Comparison of ENCODE assay signal across 16 cellular contexts in the genomic region with DNA sequence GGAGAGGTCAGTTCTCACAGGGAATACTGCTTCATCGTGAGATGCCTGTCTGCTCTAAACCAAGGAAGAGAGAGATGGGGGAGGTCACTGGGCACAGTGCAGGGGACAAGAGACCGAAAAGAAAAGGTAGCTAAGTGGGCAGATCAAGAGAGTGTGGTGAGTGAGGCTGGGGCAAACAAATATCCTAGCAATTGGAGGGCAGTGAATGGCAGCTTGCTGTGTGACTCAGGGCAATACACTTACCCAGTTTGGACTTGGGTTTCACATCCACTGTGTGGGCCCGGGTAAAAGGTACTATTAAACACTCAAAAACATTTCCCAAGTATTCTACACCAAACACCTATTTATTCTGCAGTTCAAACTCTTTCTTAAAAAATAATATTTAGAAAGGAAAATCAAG. TPM values are rescaled to one million over a fixed set of nuclear protein-coding genes. Genes with fewer than 3 reads are reported as not detected.
DNase-seq lines count a peak whose midpoint lies in the region; ATAC-seq and TF ChIP-seq lines count a peak whose summit lies in the region.
"Had no signal": no experiment of that assay in that cellular context is flagged by ENCODE, and none has a peak within 500 bp of the region (broad histone marks: within the 10 kb centered on the region; RNA-seq: fewer than 3 reads in every experiment).

No MANE protein-coding gene starts in this region.

- peaks cover 8% of the 10 kb centered on the region for H3K36me3 Mint-ChIP-seq in nephron progenitor cell (ENCODE audit: low read depth)
- no peaks in the 10 kb centered on the region for H3K36me3 Mint-ChIP-seq in activated T-helper 1 cell treated with anti-CD3 and anti-CD28 coated beads, Interleukin-12 subunit alpha, Interleukin-12 subunit beta, Interleukin-2, Interleukin-4 antibody, amounts not matched to agents 30 ng/mL and 10 ng/mL and 1 ng/mL, durations not matched to agents 14 hours and 24 hours and 36 hours (ENCODE audit: low read depth)
- H3K36me3 Mint-ChIP-seq: activated CD8-positive, alpha-beta memory T cell treated with anti-CD3 and anti-CD28 coated beads, Interleukin-2, amount 10 ng/mL, durations not matched to agents 7 days and 5 days; CD4-positive, alpha-beta memory T cell had no signal

- intact Hi-C loops in activated T-helper 1 cell treated with anti-CD3 and anti-CD28 coated beads, Interleukin-12 subunit alpha, Interleukin-12 subunit beta, Interleukin-2, Interleukin-4 antibody, amounts not matched to agents 30 ng/mL and 10 ng/mL and 1 ng/mL, durations not matched to agents 14 hours and 24 hours and 36 hours (cut with micrococcal nuclease) = no loop called here

- no peaks in the 10 kb centered on the region for H3K27me3 ChIP-seq in thoracic aorta (replicated peaks; ENCODE audit: insufficient read depth)
- H3K27me3 ChIP-seq: suprapubic skin had no signal

- H3K36me3 ChIP-seq in thoracic aorta = peaks cover 2% of the 10 kb centered on the region
- H3K36me3 ChIP-seq: suprapubic skin had no signal

- TF ChIP-seq CTCF in nephron progenitor cell (IDR thresholded peaks at IDR 0.05) (no peak), thoracic aorta (IDR thresholded peaks at IDR 0.05) (no peak)

- in situ Hi-C loops in G401 (cut with HindIII; ENCODE audit: low sequenced_read_pairs) = no loop called here

- peak; percentile 58 for DNase-seq in NCI-H345 (lab: John Stamatoyannopoulos, UW)
- DNase-seq in NCI-H345 treated with DMSO at 0.1 percent for 48 hours (lab: John Stamatoyannopoulos, UW; ENCODE audit: unreplicated experiment) = no peak
- no peak for DNase-seq in nephron progenitor cell
- no peak for DNase-seq in thoracic aorta (ENCODE audit: low spot score)
- no peak for DNase-seq in activated T-helper 1 cell treated with anti-CD3 and anti-CD28 coated beads, Interleukin-12 subunit alpha, Interleukin-12 subunit beta, Interleukin-2, Interleukin-4 antibody, amounts not matched to agents 30 ng/mL and 10 ng/mL and 1 ng/mL, durations not matched to agents 14 hours and 24 hours and 36 hours (ENCODE audit: low spot score)
- no peak for DNase-seq in G401 (ENCODE audit: low spot score)
- DNase-seq: activated B cell treated with CpG ODN at 0.5 μM for 24 hours; activated CD8-positive, alpha-beta memory T cell treated with anti-CD3 and anti-CD28 coated beads, Interleukin-2, amount 10 ng/mL, durations not matched to agents 7 days and 5 days; CD4-positive, alpha-beta memory T cell; effector CD8-positive, alpha-beta T cell; KBM-7 had no signal

- H3K9me3 Mint-ChIP-seq in nephron progenitor cell = peaks cover 4% of the 10 kb centered on the region
- no peaks in the 10 kb centered on the region for H3K9me3 Mint-ChIP-seq in activated T-helper 1 cell treated with anti-CD3 and anti-CD28 coated beads, Interleukin-12 subunit alpha, Interleukin-12 subunit beta, Interleukin-2, Interleukin-4 antibody, amounts not matched to agents 30 ng/mL and 10 ng/mL and 1 ng/mL, durations not matched to agents 14 hours and 24 hours and 36 hours
- H3K9me3 Mint-ChIP-seq: activated B cell treated with CpG ODN at 0.5 μM for 24 hours had no signal

- peaks cover 51 to 88% of the 10 kb centered on the region in 2 donors for H3K4me1 ChIP-seq in thoracic aorta (ENCODE audit: control insufficient read depth in 1 of 2, low read depth in 2 of 2)
- H3K4me1 ChIP-seq: parathyroid adenoma had no signal

- ATAC-seq in thoracic aorta (ENCODE audit: insufficient number of reproducible peaks, low FRiP score, low read depth) = no peak
- ATAC-seq in GM19351 (IDR thresholded peaks at IDR 0.05; ENCODE audit: unreplicated experiment) = no peak
- ATAC-seq: activated CD8-positive, alpha-beta memory T cell treated with anti-CD3 and anti-CD28 coated beads, Interleukin-2, amount 10 ng/mL, durations not matched to agents 7 days and 5 days; Panc1 had no signal

- no peak overlapping the region for H3K27ac Mint-ChIP-seq in nephron progenitor cell
- no peak overlapping the region for H3K27ac Mint-ChIP-seq in activated T-helper 1 cell treated with anti-CD3 and anti-CD28 coated beads, Interleukin-12 subunit alpha, Interleukin-12 subunit beta, Interleukin-2, Interleukin-4 antibody, amounts not matched to agents 30 ng/mL and 10 ng/mL and 1 ng/mL, durations not matched to agents 14 hours and 24 hours and 36 hours
- H3K27ac Mint-ChIP-seq: activated B cell treated with CpG ODN at 0.5 μM for 24 hours; activated CD8-positive, alpha-beta memory T cell treated with anti-CD3 and anti-CD28 coated beads, Interleukin-2, amount 10 ng/mL, durations not matched to agents 7 days and 5 days; CD4-positive, alpha-beta memory T cell had no signal

- H3K9me3 ChIP-seq in thoracic aorta = no peaks in the 10 kb centered on the region
- H3K9me3 ChIP-seq: suprapubic skin had no signal

- peaks cover 28% of the 10 kb centered on the region for H3K27me3 Mint-ChIP-seq in nephron progenitor cell (ENCODE audit: low read depth, poor library complexity)
- H3K27me3 Mint-ChIP-seq in activated T-helper 1 cell treated with anti-CD3 and anti-CD28 coated beads, Interleukin-12 subunit alpha, Interleukin-12 subunit beta, Interleukin-2, Interleukin-4 antibody, amounts not matched to agents 30 ng/mL and 10 ng/mL and 1 ng/mL, durations not matched to agents 14 hours and 24 hours and 36 hours (ENCODE audit: insufficient read depth) = peaks cover 45% of the 10 kb centered on the region

- H3K4me3 Mint-ChIP-seq in nephron progenitor cell = peak overlapping the region; percentile 29
- H3K4me3 Mint-ChIP-seq in activated T-helper 1 cell treated with anti-CD3 and anti-CD28 coated beads, Interleukin-12 subunit alpha, Interleukin-12 subunit beta, Interleukin-2, Interleukin-4 antibody, amounts not matched to agents 30 ng/mL and 10 ng/mL and 1 ng/mL, durations not matched to agents 14 hours and 24 hours and 36 hours = no peak overlapping the region
- H3K4me3 Mint-ChIP-seq: activated B cell treated with CpG ODN at 0.5 μM for 24 hours; activated CD8-positive, alpha-beta memory T cell treated with anti-CD3 and anti-CD28 coated beads, Interleukin-2, amount 10 ng/mL, durations not matched to agents 7 days and 5 days; CD4-positive, alpha-beta memory T cell had no signal

- peaks cover 99% of the 10 kb centered on the region for H3K4me1 Mint-ChIP-seq in nephron progenitor cell
- H3K4me1 Mint-ChIP-seq in activated T-helper 1 cell treated with anti-CD3 and anti-CD28 coated beads, Interleukin-12 subunit alpha, Interleukin-12 subunit beta, Interleukin-2, Interleukin-4 antibody, amounts not matched to agents 30 ng/mL and 10 ng/mL and 1 ng/mL, durations not matched to agents 14 hours and 24 hours and 36 hours (ENCODE audit: low read depth) = peaks cover 8% of the 10 kb centered on the region

- H3K27ac ChIP-seq in cingulate gyrus (ENCODE audit: low read depth, low read length) (peak overlapping the region; percentile 12), thoracic aorta (peak overlapping the region; percentile 42 to 72)
- H3K27ac ChIP-seq: parathyroid adenoma, suprapubic skin had no signal

- H3K4me3 ChIP-seq in thoracic aorta = no peak overlapping the region
- H3K4me3 ChIP-seq: suprapubic skin had no signal

RNA-seq across cellular contexts. Expression of a gene that starts 10.2 kb away (rescaled TPM):
- total RNA-seq in thoracic aorta = 10 to 100 TPM; 30.2 to 62.2 TPM
- 0.02 and 0.08 TPM in 2 replicates for total RNA-seq in activated T-helper 1 cell treated with anti-CD3 and anti-CD28 coated beads, Interleukin-12 subunit alpha, Interleukin-12 subunit beta, Interleukin-2, Interleukin-4 antibody, amounts not matched to agents 30 ng/mL and 10 ng/mL and 1 ng/mL, durations not matched to agents 14 hours and 24 hours and 36 hours
- 0.55 and 0.92 TPM in 2 replicates for total RNA-seq in G401 (2014; rRNA removed; shearing (Covaris generic))

Comparison
In these comparisons a context has a peak if more than half of its experiments do, and no peak if none do; other contexts are left out.
1. RNA of a gene that starts 10.2 kb away (total RNA-seq): 30.2 to 62.2 TPM in thoracic aorta; 0.55 to 0.92 TPM in G401 and 0.02 to 0.08 TPM in activated T-helper 1 cell treated with anti-CD3 and anti-CD28 coated beads, Interleukin-12 subunit alpha, Interleukin-12 subunit beta, Interleukin-2, Interleukin-4 antibody, amounts not matched to agents 30 ng/mL and 10 ng/mL and 1 ng/mL, durations not matched to agents 14 hours and 24 hours and 36 hours; every median in the first group is over 10 times any median in the second.